8 cellular contexts compared by ENCODE assay signal in genomic region chr2:42132066-42132965, GRCh38. TPM values are rescaled to one million over a fixed set of nuclear protein-coding genes. Genes with fewer than 3 reads are reported as not detected.
A peak's percentile ranks its signal among the peaks of the same experiment; 100 is the strongest.
DNase-seq lines count a peak whose midpoint lies in the region; ATAC-seq and TF ChIP-seq lines count a peak whose summit lies in the region.

No MANE protein-coding gene starts in this region.

- POLR2A ChIA-PET in T-cell (lab: Charles Lee): interaction anchor here (0.5 to 2.4 kb wide), 16 partner anchors 8 to 361 kb away, joined by 3 to 38 read pairs (median 6); partner anchors contain the start of genes EML4 (in 1 of the 2) and KCNG3 (in 1 of the 2)

- peak overlapping the region; percentile 66 to 74 (median 71) for H3K4me3 Mint-ChIP-seq in T-cell

- H3K27ac ChIP-seq in ovary: peak overlapping the region in 1 of 2 donors; percentile 6

- H3K27ac Mint-ChIP-seq in T-cell: peak overlapping the region; percentile 99

- no peaks in the 10 kb centered on the region for H3K36me3 ChIP-seq in skeletal muscle satellite cell (ENCODE audit: insufficient read depth, low read length)
- no peaks in the 10 kb centered on the region for H3K36me3 ChIP-seq in ovary

- peak overlapping the region; percentile 36 for H3K9ac ChIP-seq in skeletal muscle satellite cell (ENCODE audit: low read depth, low read length)

- H3K27me3 ChIP-seq in skeletal muscle satellite cell (ENCODE audit: control insufficient read depth, insufficient read depth, low read length) (no peaks in the 10 kb centered on the region), ovary (no peaks in the 10 kb centered on the region)

- H3K9me3 ChIP-seq in skeletal muscle satellite cell (replicated peaks; ENCODE audit: low read length) (no peaks in the 10 kb centered on the region), ovary (no peaks in the 10 kb centered on the region)

- no peaks in the 10 kb centered on the region for H3K27me3 Mint-ChIP-seq in T-cell

- ATAC-seq in T-cell (replicated peaks in 1 of 4) (peak in 3 of 4 experiments; percentile 7 to 14 (median 10)), GM18909 (IDR thresholded peaks at IDR 0.05; ENCODE audit: poor library complexity, unreplicated experiment) (no peak)

- intact Hi-C loops in ovary (cut with DNase I): no loop called here

- CTCF ChIA-PET in T-cell (lab: Charles Lee): interaction anchor here (0.6 to 2.7 kb wide), 21 partner anchors 8 to 156 kb away, joined by 3 to 42 read pairs (median 4); no protein-coding TSS in a partner anchor

- peaks cover 93 to 98% (median 95%) of the 10 kb centered on the region in 3 donors for H3K4me1 Mint-ChIP-seq in T-cell

- WGBS in ovary, 3 donors: 30 to 48% (median 40%) methylated on average over 10 of the region's 10 CpGs

- H3K9me3 Mint-ChIP-seq in T-cell: no peaks in the 10 kb centered on the region

- TF ChIP-seq CTCF in fibroblast of mammary gland (conservative IDR thresholded peaks at IDR 0.05; ENCODE audit: control insufficient read depth, insufficient read depth, low read depth, low read length) (no peak), ovary (IDR thresholded peaks at IDR 0.05) (no peak)

- H3K4me2 ChIP-seq in skeletal muscle satellite cell (ENCODE audit: low read length): peak overlapping the region; percentile 82

- H3K4me1 ChIP-seq in skeletal muscle satellite cell (ENCODE audit: control insufficient read depth, insufficient read depth, low read length) (peaks cover 42% of the 10 kb centered on the region), ovary (ENCODE audit: insufficient read depth) (peaks cover 4% of the 10 kb centered on the region)

- TF ChIP-seq EP300 in ovary (IDR thresholded peaks at IDR 0.05): no peak

- no peak overlapping the region for H3K4me3 ChIP-seq in fibroblast of mammary gland (ENCODE audit: control insufficient read depth, low read depth, low read length)
- H3K4me3 ChIP-seq in skeletal muscle satellite cell (ENCODE audit: low read length): peak overlapping the region; percentile 50
- H3K4me3 ChIP-seq in ovary: no peak overlapping the region

- H3K36me3 Mint-ChIP-seq in T-cell: no peaks in the 10 kb centered on the region

- DNase-seq in NCI-H2227 (lab: John Stamatoyannopoulos, UW; ENCODE audit: unreplicated experiment) (peak; percentile 51), NCI-H2227 treated with DMSO at 0.1 percent for 48 hours (lab: John Stamatoyannopoulos, UW) (no peak), T-cell (no peak), fibroblast of mammary gland (ENCODE audit: low read depth) (peak; percentile 96), ovary (no peak)
- no peak for DNase-seq in stimulated activated CD4-positive, alpha-beta T cell treated with anti-CD3 and anti-CD28 coated beads, Interleukin-4, amount 100 ng/mL, for 1 hour

- TF ChIP-seq POLR2A in ovary (IDR thresholded peaks at IDR 0.05): no peak

RNA-seq across cellular contexts. Expression of gene EML4, which starts 36.8 kb away (rescaled TPM):
- total RNA-seq in T-cell (100 to 1,000 TPM; 101 to 223 (median 123) TPM), ovary (10 to 100 TPM; 20.3 to 46.5 (median 31.9) TPM)
- 29.9 and 39.8 TPM in 2 replicates for total RNA-seq in skeletal muscle satellite cell (2012; rRNA removed)
- 10 to 100 TPM; 11.6 to 26.2 TPM for polyA plus RNA-seq in ovary

Comparison
In these comparisons a context has a peak if more than half of its experiments do, and no peak if none do; other contexts are left out.
1. DNase-seq: peak in NCI-H2227 (single experiment) and fibroblast of mammary gland (single experiment); none in NCI-H2227 treated with DMSO at 0.1 percent for 48 hours (single experiment), T-cell (0 of 34), stimulated activated CD4-positive, alpha-beta T cell treated with anti-CD3 and anti-CD28 coated beads, Interleukin-4, amount 100 ng/mL, for 1 hour (single experiment) and ovary (0 of 5).